15 cellular contexts compared by ENCODE assay signal in the genomic region with DNA sequence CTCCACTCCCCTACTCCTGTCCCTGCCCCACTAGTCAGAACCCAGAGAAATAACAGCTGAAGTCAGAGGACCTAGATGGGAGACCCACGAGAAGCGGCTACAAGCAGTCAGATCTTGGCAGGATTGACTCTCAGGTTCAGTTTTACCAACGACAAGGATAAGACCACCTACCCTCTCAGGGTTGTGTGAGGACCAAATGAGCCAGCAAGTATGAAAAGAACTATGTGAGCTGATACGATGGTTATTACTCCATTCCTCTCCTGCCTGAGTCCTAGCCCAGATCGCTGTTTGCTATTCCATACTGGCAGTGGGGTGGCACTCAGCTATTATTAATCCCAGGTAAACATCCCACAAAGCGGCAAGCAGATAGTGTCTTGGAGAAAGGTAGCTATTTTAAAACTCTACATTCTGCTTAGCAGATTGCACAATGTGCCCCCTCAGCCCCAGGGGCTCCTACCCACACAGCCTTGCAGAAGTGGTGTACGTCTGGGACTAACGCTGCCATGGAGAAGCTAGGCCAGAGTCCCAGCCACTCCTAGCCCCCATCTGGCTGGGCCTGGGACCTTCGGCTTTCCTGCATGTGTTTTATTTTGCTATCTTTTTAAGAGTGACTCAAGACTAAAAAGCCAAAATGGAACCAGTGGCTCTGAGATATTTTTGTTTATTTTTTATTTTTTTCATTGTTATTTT. TPM values are rescaled to one million over a fixed set of nuclear protein-coding genes. Genes with fewer than 3 reads are reported as not detected.
A peak's percentile ranks its signal among the peaks of the same experiment; 100 is the strongest.
DNase-seq lines count a peak whose midpoint lies in the region; ATAC-seq and TF ChIP-seq lines count a peak whose summit lies in the region.
"Had no signal": no experiment of that assay in that cellular context is flagged by ENCODE, and none has a peak within 500 bp of the region (broad histone marks: within the 10 kb centered on the region; RNA-seq: fewer than 3 reads in every experiment).

No MANE protein-coding gene starts in this region.

- CTCF ChIA-PET in MCF 10A (lab: Yijun Ruan, JAX) (interaction anchor here (0.6 to 5.6 kb wide), 12 partner anchors 9 to 1502 kb away, joined by 3 to 59 read pairs (median 6); partner anchors contain the start of gene CD46), mammary epithelial cell (lab: Charles Lee; ENCODE audit: low non-redundant PET) (interaction anchor here (0.6 kb wide), 1 partner anchor 152 kb away, joined by 7 read pairs; no protein-coding TSS in a partner anchor)

- H3K27me3 ChIP-seq in mammary epithelial cell (ENCODE audit: insufficient read depth, low read length) (no peaks in the 10 kb centered on the region), body of pancreas (no peaks in the 10 kb centered on the region), tibial artery (no peaks in the 10 kb centered on the region)
- H3K27me3 ChIP-seq: SJSA1 had no signal

- in situ Hi-C loops in mammary epithelial cell (cut with MboI; ENCODE audit: low sequenced_read_pairs in 2 of 2): no loop called here

- H3K4me1 ChIP-seq in mammary epithelial cell (ENCODE audit: insufficient read depth, low read length): peaks cover 50% of the 10 kb centered on the region
- H3K4me1 ChIP-seq in body of pancreas: peaks cover 93% of the 10 kb centered on the region
- peaks cover 0 to 100% (median 97%) of the 10 kb centered on the region in 4 donors for H3K4me1 ChIP-seq in tibial artery

- ATAC-seq in body of pancreas: no peak
- ATAC-seq: left colon had no signal

- 63% methylated on average over 9 of the region's 9 CpGs for WGBS in mammary epithelial cell (ENCODE audit: low coverage, missing lambda C conversion rate)
- 40 to 58% methylated on average over 9 of the region's 9 CpGs for WGBS in body of pancreas, 2 donors

- TF ChIP-seq CTCF in MCF 10A (IDR thresholded peaks at IDR 0.05; ENCODE audit: unreplicated experiment): no peak
- no peak for TF ChIP-seq CTCF in mammary epithelial cell (conservative IDR thresholded peaks at IDR 0.05 in 1 of 2, IDR thresholded peaks at IDR 0.05 in 1 of 2; ENCODE audit: extremely low read depth in 1 of 2, insufficient read depth in 1 of 2, low read depth in 1 of 2, low read length in 2 of 2)
- no peak for TF ChIP-seq CTCF in body of pancreas (IDR thresholded peaks at IDR 0.05)
- no peak for TF ChIP-seq CTCF in tibial artery (IDR thresholded peaks at IDR 0.05)

- H3K79me2 ChIP-seq in mammary epithelial cell (ENCODE audit: insufficient read depth, low read length): peaks cover 42% of the 10 kb centered on the region

- peak overlapping the region; percentile 95 for H3K27ac Mint-ChIP-seq in MCF 10A (ENCODE audit: low read depth, unreplicated experiment)

- DNase-seq in MCF 10A (ENCODE audit: unreplicated experiment): no peak
- DNase-seq in mammary epithelial cell: no peak
- peak in 1 of 4 donors; percentile 15 for DNase-seq in body of pancreas
- DNase-seq in mucosa of gallbladder (ENCODE audit: low spot score): peak; percentile 9
- peak in 1 of 2 donors; percentile 64 for DNase-seq in tibial artery
- no peak for DNase-seq in GM19240 (ENCODE audit: insufficient read length, low spot score)
- DNase-seq in cerebellar cortex (ENCODE audit: low spot score): no peak
- DNase-seq in amniotic stem cell (lab: John Stamatoyannopoulos, UW): no peak
- DNase-seq: activated CD4-positive, alpha-beta T cell treated with anti-CD3 and anti-CD28 coated beads for 4 hours; H9; left colon; NCI-H1417 had no signal

- peaks cover 97% of the 10 kb centered on the region for H3K36me3 Mint-ChIP-seq in MCF 10A (ENCODE audit: insufficient read depth, unreplicated experiment)

- no peaks in the 10 kb centered on the region for H4K20me1 ChIP-seq in mammary epithelial cell (ENCODE audit: insufficient read depth, low read length)

- H3K4me3 ChIP-seq in mammary epithelial cell (replicated peaks in 1 of 3; ENCODE audit: insufficient read depth in 1 of 3, low read depth in 2 of 3, low read length in 3 of 3) (no peak overlapping the region), body of pancreas (no peak overlapping the region), tibial artery (no peak overlapping the region)
- H3K4me3 ChIP-seq: SJSA1 had no signal

- H3K4me2 ChIP-seq in mammary epithelial cell (ENCODE audit: insufficient read depth, low read depth, low read length): no peak overlapping the region

- H3K9ac ChIP-seq in mammary epithelial cell (ENCODE audit: insufficient read depth, low read length): no peak overlapping the region
- H3K9ac ChIP-seq: parathyroid adenoma had no signal

- H3K9me3 ChIP-seq in mammary epithelial cell (replicated peaks; ENCODE audit: insufficient read depth, low read length): no peaks in the 10 kb centered on the region
- no peaks in the 10 kb centered on the region for H3K9me3 ChIP-seq in body of pancreas
- no peaks in the 10 kb centered on the region for H3K9me3 ChIP-seq in tibial artery
- H3K9me3 ChIP-seq: SJSA1 had no signal

- no peak overlapping the region for H3K4me3 Mint-ChIP-seq in MCF 10A (ENCODE audit: unreplicated experiment)
- H3K4me3 Mint-ChIP-seq: dendritic cell treated with granulocyte-macrophage colony-stimulating factor and Interleukin-4, amounts not matched to agents 40 ng/mL and 50 ng/mL, for 4 days; H9 had no signal

- H3K27me3 Mint-ChIP-seq in MCF 10A (ENCODE audit: insufficient read depth, unreplicated experiment): no peaks in the 10 kb centered on the region
- H3K27me3 Mint-ChIP-seq: dendritic cell treated with granulocyte-macrophage colony-stimulating factor and Interleukin-4, amounts not matched to agents 40 ng/mL and 50 ng/mL, for 4 days had no signal

- H3K36me3 ChIP-seq in mammary epithelial cell (ENCODE audit: insufficient read depth, low read length): peaks cover 10% of the 10 kb centered on the region
- H3K36me3 ChIP-seq in body of pancreas (replicated peaks in 1 of 2; ENCODE audit: insufficient read depth in 1 of 2, low read depth in 2 of 2): peaks cover 0 to 44% of the 10 kb centered on the region in 2 donors
- peaks cover 92 to 100% (median 98%) of the 10 kb centered on the region in 3 donors for H3K36me3 ChIP-seq in tibial artery

- H3K27ac ChIP-seq in mammary epithelial cell (ENCODE audit: insufficient read depth, low read depth, low read length): no peak overlapping the region
- peak overlapping the region; percentile 25 to 75 (median 47) for H3K27ac ChIP-seq in body of pancreas
- H3K27ac ChIP-seq in tibial artery: peak overlapping the region; percentile 100
- H3K27ac ChIP-seq: SJSA1 had no signal

- intact Hi-C loops in MCF 10A (cut with micrococcal nuclease): no loop called here
- intact Hi-C loops in mammary epithelial cell (cut with micrococcal nuclease): no loop called here
- intact Hi-C loops in body of pancreas (cut with DNase I): no loop called here
- intact Hi-C loops in tibial artery (cut with DNase I; ENCODE audit: low total_unique reads): loop anchor here (5.0 kb wide), 1 partner anchor 58 kb away; the partner anchor contains the start of gene CD46

- POLR2A ChIA-PET in MCF 10A (lab: Yijun Ruan, JAX): interaction anchor here (0.8 to 5.3 kb wide), 8 partner anchors 8 to 65 kb away, joined by 3 to 102 read pairs (median 4); partner anchors contain the start of gene CD46

- dilution Hi-C loops in mammary epithelial cell (cut with HindIII; ENCODE audit: low sequenced_read_pairs): no loop called here

- peaks cover 76% of the 10 kb centered on the region for H3K4me1 Mint-ChIP-seq in MCF 10A (ENCODE audit: insufficient read depth, unreplicated experiment)

- no peaks in the 10 kb centered on the region for H3K9me3 Mint-ChIP-seq in MCF 10A (ENCODE audit: unreplicated experiment)
- H3K9me3 Mint-ChIP-seq: dendritic cell treated with granulocyte-macrophage colony-stimulating factor and Interleukin-4, amounts not matched to agents 40 ng/mL and 50 ng/mL, for 4 days; H9 had no signal

- TF ChIP-seq POLR2A in body of pancreas (IDR thresholded peaks at IDR 0.05): no peak

- H2AFZ ChIP-seq in mammary epithelial cell (ENCODE audit: low read depth, low read length): no peak overlapping the region
- H2AFZ ChIP-seq: parathyroid adenoma had no signal

- BruUV-seq in MCF 10A (replicated peaks; lab: Mats Ljungman, UMichigan): no TSS peak
- no TSS peak for BruUV-seq in mammary epithelial cell (replicated peaks; lab: Mats Ljungman, UMichigan)

RNA-seq across cellular contexts. Expression of gene CD46, which starts 58.9 kb away (rescaled TPM):
- 181 and 184 TPM in 2 replicates for total RNA-seq in MCF 10A (2022)
- total RNA-seq in mammary epithelial cell: 100 to 1,000 TPM; 158 to 159 TPM
- 85.1 TPM for polyA plus RNA-seq in mammary epithelial cell
- polyA minus RNA-seq in mammary epithelial cell: 71.8 TPM
- 100 to 1,000 TPM; 162 to 175 TPM for total RNA-seq in body of pancreas
- total RNA-seq in mucosa of gallbladder: 228 TPM
